ENCODE assay signal across 8 cellular contexts in the genomic region with DNA sequence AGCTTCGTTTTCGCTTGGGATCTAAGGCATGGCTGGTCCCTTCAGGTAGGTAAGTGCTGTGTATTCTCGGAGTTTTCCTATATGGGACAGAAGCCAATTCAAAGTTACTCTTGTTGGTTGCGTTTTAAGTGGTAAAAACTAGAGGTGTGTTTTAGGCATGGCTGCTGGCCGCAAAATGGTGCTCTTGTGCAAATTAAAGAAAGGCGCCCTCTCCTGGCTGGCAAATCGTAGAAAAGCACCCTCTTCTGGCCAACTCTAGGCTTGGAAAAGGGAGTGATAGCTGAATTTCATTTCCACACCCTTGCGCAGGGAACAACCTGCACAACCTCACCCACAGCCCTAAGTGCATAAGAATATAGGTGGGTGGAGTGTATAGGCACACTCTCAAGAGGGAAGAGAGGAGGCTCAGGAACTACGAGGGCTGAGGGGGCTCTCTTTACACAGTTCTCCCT. TPM values are rescaled to one million over a fixed set of nuclear protein-coding genes. Genes with fewer than 3 reads are reported as not detected.
DNase-seq lines count a peak whose midpoint lies in the region; ATAC-seq and TF ChIP-seq lines count a peak whose summit lies in the region.

No MANE protein-coding gene starts in this region.

- DNase-seq in BJ (ENCODE audit: low read depth), result no peak
- peak; percentile 38 for DNase-seq in HCEC 1CT
- peak; percentile 29 to 40 for DNase-seq in SJCRH30
- no peak for DNase-seq in epithelial cell of proximal tubule (ENCODE audit: low read depth)
- no peak for DNase-seq in smooth muscle cell (lab: John Stamatoyannopoulos, UW; ENCODE audit: unreplicated experiment)
- DNase-seq in globus pallidus (ENCODE audit: low spot score), result no peak
- no peak for DNase-seq in ureter (ENCODE audit: low spot score)

- no peaks in the 10 kb centered on the region for H3F3A ChIP-seq in smooth muscle cell (ENCODE audit: low read depth)

- H3K4me3 ChIP-seq in BJ (ENCODE audit: low read depth, low read length) (no peak overlapping the region), SJCRH30 (no peak overlapping the region), epithelial cell of proximal tubule (ENCODE audit: low read depth, low read length) (no peak overlapping the region), smooth muscle cell (no peak overlapping the region)

- CTCF ChIA-PET in BJ (lab: Yijun Ruan, JAX), result interaction anchor here (0.7 to 1.7 kb wide), 5 partner anchors 8 to 311 kb away, joined by 3 to 8 read pairs (median 3); no protein-coding TSS in a partner anchor

- H3K4me1 ChIP-seq in SJCRH30 (no peaks in the 10 kb centered on the region), smooth muscle cell (ENCODE audit: low read depth) (no peaks in the 10 kb centered on the region)

- H3K9ac ChIP-seq in smooth muscle cell (ENCODE audit: low read depth), result no peak overlapping the region

- H3K27me3 ChIP-seq in BJ (ENCODE audit: control insufficient read depth, insufficient read depth, low read length) (peaks cover 7% of the 10 kb centered on the region; the same call in 1 of the 2 replicates), SJCRH30 (peaks cover 3% of the 10 kb centered on the region; the same call in 1 of the 2 replicates), smooth muscle cell (ENCODE audit: low read depth) (peaks cover 16% of the 10 kb centered on the region)

- peak; percentile 55 for TF ChIP-seq CTCF in BJ (IDR thresholded peaks at IDR 0.05; ENCODE audit: insufficient read depth, low read depth, low read length)
- peak; percentile 66 for TF ChIP-seq CTCF in epithelial cell of proximal tubule (conservative IDR thresholded peaks at IDR 0.05; ENCODE audit: low read depth, low read length)
- TF ChIP-seq CTCF in smooth muscle cell (IDR thresholded peaks at IDR 0.05; ENCODE audit: borderline replicate concordance, insufficient read depth, poor library complexity, severe bottlenecking), result peak; percentile 38

- H3K9me3 ChIP-seq in SJCRH30 (replicated peaks) (no peaks in the 10 kb centered on the region), smooth muscle cell (replicated peaks; ENCODE audit: low read depth) (no peaks in the 10 kb centered on the region)

- 65% methylated on average over 9 of the region's 9 CpGs for WGBS in smooth muscle cell (ENCODE audit: low lambda C conversion rate)

- H3K79me2 ChIP-seq in smooth muscle cell (ENCODE audit: low read depth), result no peaks in the 10 kb centered on the region

- no peaks in the 10 kb centered on the region for H4K20me1 ChIP-seq in smooth muscle cell (ENCODE audit: low read depth)

- no peak for ATAC-seq in GM21723 (IDR thresholded peaks at IDR 0.05; ENCODE audit: unreplicated experiment)

- no peak overlapping the region for H2AFZ ChIP-seq in smooth muscle cell (ENCODE audit: low read depth)

- H3K36me3 ChIP-seq in BJ (ENCODE audit: control insufficient read depth, insufficient read depth, low read length), result no peaks in the 10 kb centered on the region
- no peaks in the 10 kb centered on the region for H3K36me3 ChIP-seq in SJCRH30
- no peaks in the 10 kb centered on the region for H3K36me3 ChIP-seq in smooth muscle cell (ENCODE audit: low read depth)

- H3K27ac ChIP-seq in SJCRH30, result no peak overlapping the region
- no peak overlapping the region for H3K27ac ChIP-seq in smooth muscle cell (ENCODE audit: low read depth)

- no peak overlapping the region for H3K4me2 ChIP-seq in smooth muscle cell

- POLR2A ChIA-PET in BJ (lab: Charles Lee), result no interaction called here

RNA-seq across cellular contexts. Expression of a gene that starts 23.5 kb away (rescaled TPM):
- not detected in 2 replicates for polyA plus RNA-seq in BJ (2011; rRNA removed)
- polyA minus RNA-seq in BJ (2011; rRNA and poly(A)+ RNA removed), result not detected in 2 replicates
- total RNA-seq in SJCRH30 (2014; rRNA removed; shearing (Covaris generic)), result not detected in 2 replicates
- not detected in 2 replicates for total RNA-seq in epithelial cell of proximal tubule
- 0.09 TPM in 1 of 2 replicates, not detected in the other for total RNA-seq in smooth muscle cell
- not detected in 2 replicates for polyA plus RNA-seq in smooth muscle cell
- not detected for total RNA-seq in ureter

Comparison
In these comparisons a context has a peak if more than half of its experiments do, and no peak if none do; other contexts are left out.
1. DNase-seq: peak in HCEC 1CT (single experiment) and SJCRH30 (2 of 2); none in BJ (single experiment), epithelial cell of proximal tubule (single experiment), smooth muscle cell (single experiment), globus pallidus (single experiment) and ureter (single experiment).
2. Peak in every context shown above with its lines, with median percentiles within 50 percentile points of each other: CTCF ChIP-seq.